13 cellular contexts compared by ENCODE assay signal in genomic region chr5:178473858-178474257, GRCh38.
DNase-seq lines count a peak whose midpoint lies in the region; ATAC-seq, FAIRE-seq and TF ChIP-seq lines count a peak whose summit lies in the region.
"Had no signal": no experiment of that assay in that cellular context is flagged by ENCODE, and none has a peak within 500 bp of the region (broad histone marks: within the 10 kb centered on the region; RNA-seq: fewer than 3 reads in every experiment).

No MANE protein-coding gene starts in this region.

- no peak overlapping the region for H4K8ac ChIP-seq in trophoblast cell (ENCODE audit: low read depth, low read length)

- no peaks in the 10 kb centered on the region for H3K79me2 ChIP-seq in K562 (ENCODE audit: control insufficient read depth, insufficient read depth, low read length)
- no peaks in the 10 kb centered on the region for H3K79me2 ChIP-seq in trophoblast cell (ENCODE audit: control insufficient read depth, insufficient read depth, low read length, poor library complexity)

- no peaks in the 10 kb centered on the region for H3K9me3 Mint-ChIP-seq in activated naive CD4-positive, alpha-beta T cell treated with anti-CD3 and anti-CD28 coated beads for 36 hours
- H3K9me3 Mint-ChIP-seq in activated naive CD4-positive, alpha-beta T cell treated with anti-CD3 and anti-CD28 coated beads, Interleukin-2, amount 10 ng/mL, durations not matched to agents 7 days and 5 days: no peaks in the 10 kb centered on the region
- H3K9me3 Mint-ChIP-seq in mesothelial cell of epicardium: peaks cover 16% of the 10 kb centered on the region

- POLR2A ChIA-PET in K562 (lab: Yijun Ruan, JAX): interaction anchor here (0.7 to 1.2 kb wide), 2 partner anchors 13 to 81 kb away, joined by 3 to 5 read pairs; no protein-coding TSS in a partner anchor

- H3K27me3 Mint-ChIP-seq in activated naive CD4-positive, alpha-beta T cell treated with anti-CD3 and anti-CD28 coated beads for 36 hours (ENCODE audit: low read depth): no peaks in the 10 kb centered on the region
- H3K27me3 Mint-ChIP-seq in activated naive CD4-positive, alpha-beta T cell treated with anti-CD3 and anti-CD28 coated beads, Interleukin-2, amount 10 ng/mL, durations not matched to agents 7 days and 5 days: peaks cover 3% of the 10 kb centered on the region
- H3K27me3 Mint-ChIP-seq in mesothelial cell of epicardium (ENCODE audit: low read depth): peaks cover 4% of the 10 kb centered on the region

- no peak overlapping the region for H4K12ac ChIP-seq in trophoblast cell (ENCODE audit: low read depth, low read length)

- H3K18ac ChIP-seq in trophoblast cell (ENCODE audit: low read length): no peak overlapping the region

- H3K9me1 ChIP-seq in K562 (ENCODE audit: control insufficient read depth, insufficient read depth, low read length): no peaks in the 10 kb centered on the region

- DNase-seq in activated naive CD4-positive, alpha-beta T cell treated with anti-CD3 and anti-CD28 coated beads for 36 hours: peak; percentile 22
- DNase-seq in activated naive CD4-positive, alpha-beta T cell treated with anti-CD3 and anti-CD28 coated beads, Interleukin-2, amount 10 ng/mL, durations not matched to agents 7 days and 5 days: no peak
- DNase-seq in K562 (ENCODE audit: extremely low read depth in 1 of 4, low spot score in 3 of 4): no peak
- no peak for DNase-seq in mesothelial cell of epicardium (ENCODE audit: low spot score in 2 of 2, unreplicated experiment in 2 of 2)
- no peak for DNase-seq in SHP77 treated with DMSO at 0.1 percent for 48 hours (lab: John Stamatoyannopoulos, UW)
- no peak for DNase-seq in NCI-H1436 (lab: John Stamatoyannopoulos, UW)
- DNase-seq in trophoblast cell: no peak
- DNase-seq in COR-L47 (lab: John Stamatoyannopoulos, UW): no peak
- DNase-seq: C1 segment of cervical spinal cord, NCI-H1930, OCI-M1, SIG-M5 had no signal

- TF ChIP-seq EP300 in K562 (IDR thresholded peaks at IDR 0.05; ENCODE audit: low read length): no peak

- no peak overlapping the region for H3K27ac Mint-ChIP-seq in activated naive CD4-positive, alpha-beta T cell treated with anti-CD3 and anti-CD28 coated beads for 36 hours
- H3K27ac Mint-ChIP-seq in activated naive CD4-positive, alpha-beta T cell treated with anti-CD3 and anti-CD28 coated beads, Interleukin-2, amount 10 ng/mL, durations not matched to agents 7 days and 5 days: no peak overlapping the region
- peak overlapping the region; percentile 9 for H3K27ac Mint-ChIP-seq in mesothelial cell of epicardium

- no peak overlapping the region for H2AFZ ChIP-seq in K562 (ENCODE audit: low read depth, low read length)
- no peak overlapping the region for H2AFZ ChIP-seq in trophoblast cell (ENCODE audit: insufficient read depth, low read length, poor library complexity)

- H2AK5ac ChIP-seq in trophoblast cell (ENCODE audit: low read length): no peak overlapping the region

- no peak overlapping the region for H3K9ac ChIP-seq in K562 (ENCODE audit: insufficient read depth in 1 of 2, low read depth in 2 of 2, low read length in 2 of 2)
- no peak overlapping the region for H3K9ac ChIP-seq in trophoblast cell (ENCODE audit: low read length)

- CTCF ChIA-PET in activated naive CD4-positive, alpha-beta T cell treated with anti-CD3 and anti-CD28 coated beads for 36 hours (lab: Charles Lee): interaction anchor here (1.8 kb wide), 1 partner anchor 12 kb away, joined by 5 read pairs; no protein-coding TSS in a partner anchor
- CTCF ChIA-PET in activated naive CD4-positive, alpha-beta T cell treated with anti-CD3 and anti-CD28 coated beads, Interleukin-2, amount 10 ng/mL, durations not matched to agents 7 days and 5 days (lab: Charles Lee): no interaction called here
- CTCF ChIA-PET in K562 (lab: Yijun Ruan, JAX; ENCODE audit: low intra/inter-chr PET ratio): no interaction called here

- H3K27me3 ChIP-seq in K562 (ENCODE audit: control insufficient read depth in 2 of 2, insufficient read depth in 2 of 2, low read length in 2 of 2) (peaks cover 16 to 47% of the 10 kb centered on the region in 2 experiments), trophoblast cell (ENCODE audit: insufficient read depth, low read length) (no peaks in the 10 kb centered on the region)

- TF ChIP-seq POLR2A in K562 (conservative IDR thresholded peaks at IDR 0.05): no peak

- H4K91ac ChIP-seq in trophoblast cell (ENCODE audit: low read depth, low read length): no peak overlapping the region

- H3K4me3 ChIP-seq in K562 (no peak overlapping the region), trophoblast cell (ENCODE audit: low read depth, low read length) (no peak overlapping the region)

- no peaks in the 10 kb centered on the region for H3K36me3 Mint-ChIP-seq in activated naive CD4-positive, alpha-beta T cell treated with anti-CD3 and anti-CD28 coated beads for 36 hours (ENCODE audit: low read depth)
- H3K36me3 Mint-ChIP-seq in activated naive CD4-positive, alpha-beta T cell treated with anti-CD3 and anti-CD28 coated beads, Interleukin-2, amount 10 ng/mL, durations not matched to agents 7 days and 5 days: no peaks in the 10 kb centered on the region
- no peaks in the 10 kb centered on the region for H3K36me3 Mint-ChIP-seq in mesothelial cell of epicardium

- no peaks in the 10 kb centered on the region; the same call in 1 of the 2 replicates for H4K20me1 ChIP-seq in K562 (replicated peaks; ENCODE audit: control insufficient read depth, insufficient read depth, low read length)

- no TSS peak for BruUV-seq in K562 (replicated peaks; lab: Mats Ljungman, UMichigan)

- H3K9me3 ChIP-seq in K562 (replicated peaks; ENCODE audit: control insufficient read depth, insufficient read depth, low read depth, low read length): 0 out of 2 replicates have a peak, but pooled peaks cover 3% of the 10 kb centered on the region
- H3K9me3 ChIP-seq in trophoblast cell (ENCODE audit: insufficient read depth, low read depth, low read length): peaks cover 5% of the 10 kb centered on the region

- no peak overlapping the region for H3K14ac ChIP-seq in trophoblast cell (ENCODE audit: low read length)

- no peak overlapping the region for H2BK5ac ChIP-seq in trophoblast cell (ENCODE audit: low read depth, low read length, poor library complexity)

- H3K4me2 ChIP-seq in K562 (ENCODE audit: insufficient read depth, low read length): no peak overlapping the region
- no peak overlapping the region for H3K4me2 ChIP-seq in trophoblast cell (ENCODE audit: low read length)

- 23% methylated on average over 7 of the region's 7 CpGs for WGBS in K562 (ENCODE audit: insufficient coverage, low coverage, missing lambda C conversion rate)
- WGBS in trophoblast cell (ENCODE audit: extremely low coverage, insufficient coverage, insufficient read length): no CpG with 5 or more reads among the region's 7 CpGs

- in situ Hi-C loops in K562 (cut with MboI): no loop called here

- peaks cover 7% of the 10 kb centered on the region for H3K4me1 Mint-ChIP-seq in activated naive CD4-positive, alpha-beta T cell treated with anti-CD3 and anti-CD28 coated beads for 36 hours (ENCODE audit: low read depth)
- H3K4me1 Mint-ChIP-seq in activated naive CD4-positive, alpha-beta T cell treated with anti-CD3 and anti-CD28 coated beads, Interleukin-2, amount 10 ng/mL, durations not matched to agents 7 days and 5 days: peaks cover 5% of the 10 kb centered on the region
- H3K4me1 Mint-ChIP-seq in mesothelial cell of epicardium: peaks cover 25% of the 10 kb centered on the region

- H3K27ac ChIP-seq in K562 (ENCODE audit: extremely low read depth, low read depth, low read length) (no peak overlapping the region), trophoblast cell (ENCODE audit: low read depth, low read length) (no peak overlapping the region)

- H2BK12ac ChIP-seq in trophoblast cell (ENCODE audit: low read length): no peak overlapping the region

- H3K36me3 ChIP-seq in K562 (ENCODE audit: control insufficient read depth, insufficient read depth, low read length) (no peaks in the 10 kb centered on the region), trophoblast cell (ENCODE audit: control insufficient read depth in 1 of 2, insufficient read depth in 2 of 2, low read length in 2 of 2) (peaks cover 0 to 2% of the 10 kb centered on the region in 2 experiments)

- H3K23ac ChIP-seq in trophoblast cell (ENCODE audit: low read length): no peak overlapping the region

- intact Hi-C loops in activated naive CD4-positive, alpha-beta T cell treated with anti-CD3 and anti-CD28 coated beads for 36 hours (cut with micrococcal nuclease): no loop called here
- intact Hi-C loops in K562 (cut with micrococcal nuclease): no loop called here

- H2BK120ac ChIP-seq in trophoblast cell (ENCODE audit: insufficient read depth, low read length, poor library complexity): no peak overlapping the region

- no peak for TF ChIP-seq CTCF in K562 (IDR thresholded peaks at IDR 0.05 in 2 of 3, conservative IDR thresholded peaks at IDR 0.05 in 1 of 3; ENCODE audit: insufficient read depth in 2 of 3, low read depth in 1 of 3, low read length in 3 of 3)
- TF ChIP-seq CTCF in mesothelial cell of epicardium (IDR thresholded peaks at IDR 0.05; ENCODE audit: unreplicated experiment): no peak

- H3K79me1 ChIP-seq in trophoblast cell (ENCODE audit: low read length): no peaks in the 10 kb centered on the region

- H3K4me1 ChIP-seq in K562 (replicated peaks in 1 of 2; ENCODE audit: control insufficient read depth in 2 of 2, insufficient read depth in 2 of 2, low read length in 2 of 2) (peaks cover 0 to 8% of the 10 kb centered on the region in 2 experiments; a peak in 3 of 5 replicates), trophoblast cell (ENCODE audit: control insufficient read depth in 1 of 2, insufficient read depth in 2 of 2, low read length in 2 of 2) (peaks cover 2 to 4% of the 10 kb centered on the region in 2 experiments)

- peak; percentile 42 for FAIRE-seq in K562 (lab: Jason Lieb, UNC)
- FAIRE-seq: A204.1 had no signal

- ATAC-seq in K562: no peak

- no peak overlapping the region for H3K4ac ChIP-seq in trophoblast cell (ENCODE audit: low read depth, low read length)

- no peak for TF ChIP-seq RAD21 in K562 (CRISPR knock-in tag; conservative IDR thresholded peaks at IDR 0.05 in 1 of 2, IDR thresholded peaks at IDR 0.05 in 1 of 2)

- H3K4me3 Mint-ChIP-seq in activated naive CD4-positive, alpha-beta T cell treated with anti-CD3 and anti-CD28 coated beads for 36 hours: no peak overlapping the region
- H3K4me3 Mint-ChIP-seq in activated naive CD4-positive, alpha-beta T cell treated with anti-CD3 and anti-CD28 coated beads, Interleukin-2, amount 10 ng/mL, durations not matched to agents 7 days and 5 days: no peak overlapping the region
- H3K4me3 Mint-ChIP-seq in mesothelial cell of epicardium: no peak overlapping the region

TF ChIP-seq in K562, 482 proteins besides CTCF, POLR2A, EP300 and RAD21 (continues in another document):
- no peak for TF ChIP-seq RBFOX2 (IDR thresholded peaks at IDR 0.05; ENCODE audit: low read depth, low read length)
